ENCODE assay signal across 9 cellular contexts in genomic region chr2:197784956-197785941, GRCh38. TPM values are rescaled to one million over a fixed set of nuclear protein-coding genes. Genes with fewer than 3 reads are reported as not detected.
A peak's percentile ranks its signal among the peaks of the same experiment; 100 is the strongest.
DNase-seq lines count a peak whose midpoint lies in the region; ATAC-seq and TF ChIP-seq lines count a peak whose summit lies in the region.
"Had no signal": no experiment of that assay in that cellular context is flagged by ENCODE, and none has a peak within 500 bp of the region (broad histone marks: within the 10 kb centered on the region; RNA-seq: fewer than 3 reads in every experiment).

A gene with protein sequence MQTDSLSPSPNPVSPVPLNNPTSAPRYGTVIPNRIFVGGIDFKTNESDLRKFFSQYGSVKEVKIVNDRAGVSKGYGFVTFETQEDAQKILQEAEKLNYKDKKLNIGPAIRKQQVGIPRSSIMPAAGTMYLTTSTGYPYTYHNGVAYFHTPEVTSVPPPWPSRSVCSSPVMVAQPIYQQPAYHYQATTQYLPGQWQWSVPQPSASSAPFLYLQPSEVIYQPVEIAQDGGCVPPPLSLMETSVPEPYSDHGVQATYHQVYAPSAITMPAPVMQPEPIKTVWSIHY (minus strand): TSS chr2:197785319. CDS start chr2:197781850, 3,469 bp downstream.

- no peak within 1 kb of the TSS for H3K9ac ChIP-seq in muscle layer of colon (ENCODE audit: low read length)

- no peaks in the 10 kb centered on the region for H3K36me3 Mint-ChIP-seq in activated T-cell treated with anti-CD3 and anti-CD28 coated beads, Interleukin-2, amount 50 U/mL, for 72 hours (ENCODE audit: insufficient read depth in 2 of 2)
- H3K36me3 Mint-ChIP-seq in dendritic cell treated with granulocyte-macrophage colony-stimulating factor and Interleukin-4, amounts not matched to agents 40 ng/mL and 50 ng/mL, for 4 days (ENCODE audit: low read depth) = no peaks in the 10 kb centered on the region

- no peak for TF ChIP-seq EP300 in transverse colon (IDR thresholded peaks at IDR 0.05; ENCODE audit: low read depth)

- no peak within 1 kb of the TSS for H3K27ac Mint-ChIP-seq in activated T-cell treated with anti-CD3 and anti-CD28 coated beads, Interleukin-2, amount 50 U/mL, for 72 hours
- H3K27ac Mint-ChIP-seq in dendritic cell treated with granulocyte-macrophage colony-stimulating factor and Interleukin-4, amounts not matched to agents 40 ng/mL and 50 ng/mL, for 4 days = no peak within 1 kb of the TSS

- H3K4me3 ChIP-seq in muscle layer of colon (ENCODE audit: low read depth in 1 of 2, low read length in 2 of 2) = peak within 1 kb of the TSS; percentile 8 to 41
- peak within 1 kb of the TSS; percentile 27 to 58 (median 32) for H3K4me3 ChIP-seq in transverse colon

- H3K27me3 ChIP-seq in muscle layer of colon (ENCODE audit: control insufficient read depth in 1 of 2, insufficient read depth in 2 of 2, low read length in 2 of 2) (peaks cover 8 to 20% of the 10 kb centered on the region in 2 donors), transverse colon (peaks cover 40% of the 10 kb centered on the region)

- no peaks in the 10 kb centered on the region for H3K36me3 ChIP-seq in muscle layer of colon (ENCODE audit: insufficient read depth, low read length)
- H3K36me3 ChIP-seq in transverse colon = no peaks in the 10 kb centered on the region

- in situ Hi-C loops in transverse colon (cut with MboI; ENCODE audit: low pct_ligation_motif_present in 1 of 4, low pct_unique_long_range_greater_than_20kb in 1 of 4, low sequenced_read_pairs in 3 of 4) = no loop called here

- peaks cover 34% of the 10 kb centered on the region for H3K27me3 Mint-ChIP-seq in activated T-cell treated with anti-CD3 and anti-CD28 coated beads, Interleukin-2, amount 50 U/mL, for 72 hours (ENCODE audit: low read depth)
- peaks cover 30% of the 10 kb centered on the region for H3K27me3 Mint-ChIP-seq in dendritic cell treated with granulocyte-macrophage colony-stimulating factor and Interleukin-4, amounts not matched to agents 40 ng/mL and 50 ng/mL, for 4 days

- DNase-seq in activated T-cell treated with anti-CD3 and anti-CD28 coated beads, Interleukin-2, amount 50 U/mL, for 72 hours = no peak
- DNase-seq in activated T-cell treated with anti-CD3 and anti-CD28 coated beads, Interleukin-2, amount 50 U/mL, for 48 hours = no peak
- no peak for DNase-seq in transverse colon
- DNase-seq in NCI-H1436 (lab: John Stamatoyannopoulos, UW) = no peak

- 94% methylated on average over 77 of the region's 80 CpGs; no CpG with 5 or more reads in 1 of the 2 donors for WGBS in transverse colon (ENCODE audit: low coverage in 1 of 2), 2 donors

- TF ChIP-seq CTCF in transverse colon (IDR thresholded peaks at IDR 0.05) = no peak

- intact Hi-C loops in dendritic cell treated with granulocyte-macrophage colony-stimulating factor and Interleukin-4, amounts not matched to agents 40 ng/mL and 50 ng/mL, for 4 days (cut with micrococcal nuclease) = no loop called here
- intact Hi-C loops in transverse colon (cut with DNase I; ENCODE audit: low total_unique reads) = no loop called here

- no peak within 1 kb of the TSS for H3K27ac ChIP-seq in muscle layer of colon (ENCODE audit: low read depth, low read length)
- no peak within 1 kb of the TSS for H3K27ac ChIP-seq in transverse colon

- peak within 1 kb of the TSS; percentile 74 to 86 for H3K4me3 Mint-ChIP-seq in activated T-cell treated with anti-CD3 and anti-CD28 coated beads, Interleukin-2, amount 50 U/mL, for 72 hours
- H3K4me3 Mint-ChIP-seq in dendritic cell treated with granulocyte-macrophage colony-stimulating factor and Interleukin-4, amounts not matched to agents 40 ng/mL and 50 ng/mL, for 4 days = peak within 1 kb of the TSS; percentile 73

- TF ChIP-seq POLR2A in transverse colon (IDR thresholded peaks at IDR 0.05) = no peak

- H3K4me1 ChIP-seq in muscle layer of colon (ENCODE audit: insufficient read depth, low read length) (no peaks in the 10 kb centered on the region), transverse colon (peaks cover 0 to 12% (median 8%) of the 10 kb centered on the region in 4 donors)

- H3K9me3 ChIP-seq in muscle layer of colon (ENCODE audit: low read length) (no peaks in the 10 kb centered on the region), transverse colon (no peaks in the 10 kb centered on the region)

- peaks cover 5% of the 10 kb centered on the region for H3K4me1 Mint-ChIP-seq in activated T-cell treated with anti-CD3 and anti-CD28 coated beads, Interleukin-2, amount 50 U/mL, for 72 hours (ENCODE audit: low read depth)
- peaks cover 15% of the 10 kb centered on the region for H3K4me1 Mint-ChIP-seq in dendritic cell treated with granulocyte-macrophage colony-stimulating factor and Interleukin-4, amounts not matched to agents 40 ng/mL and 50 ng/mL, for 4 days (ENCODE audit: low read depth)

- no peaks in the 10 kb centered on the region for H3K9me3 Mint-ChIP-seq in activated T-cell treated with anti-CD3 and anti-CD28 coated beads, Interleukin-2, amount 50 U/mL, for 72 hours
- no peaks in the 10 kb centered on the region for H3K9me3 Mint-ChIP-seq in dendritic cell treated with granulocyte-macrophage colony-stimulating factor and Interleukin-4, amounts not matched to agents 40 ng/mL and 50 ng/mL, for 4 days

- no peak for ATAC-seq in activated T-cell treated with anti-CD3 and anti-CD28 coated beads, Interleukin-2, amount 50 U/mL, for 72 hours (replicated peaks in 1 of 2)
- no peak for ATAC-seq in GM18511 (IDR thresholded peaks at IDR 0.05; ENCODE audit: unreplicated experiment)
- ATAC-seq in HG03108 (IDR thresholded peaks at IDR 0.05; ENCODE audit: unreplicated experiment) = no peak

RNA-seq across cellular contexts. Expression of the gene that starts here (rescaled TPM):
- under 1 TPM in 1 of 2 donors, not detected in 1; 0.10 TPM for total RNA-seq in activated T-cell treated with anti-CD3 and anti-CD28 coated beads, Interleukin-2, amount 50 U/mL, for 72 hours
- not detected for total RNA-seq in transverse colon
- total RNA-seq: frontal cortex had no signal
